1 cellular context compared by ENCODE assay signal in genomic region chr9:15352301-15352700, GRCh38.
TF ChIP-seq lines count a peak whose summit lies in the region.

No MANE protein-coding gene starts in this region.

TF ChIP-seq in HepG2, 621 proteins besides CTCF, POLR2A, EP300 and RAD21 (continued from another document):
- TF ChIP-seq HINFP (CRISPR knock-in tag; IDR thresholded peaks at IDR 0.05; ENCODE audit: low read depth) (no peak), AFF4 (CRISPR knock-in tag; IDR thresholded peaks at IDR 0.05) (no peak), KDM4B (CRISPR knock-in tag; IDR thresholded peaks at IDR 0.05) (no peak), YEATS4 (CRISPR knock-in tag; IDR thresholded peaks at IDR 0.05; ENCODE audit: borderline replicate concordance) (no peak), ZNF30 (CRISPR knock-in tag; IDR thresholded peaks at IDR 0.05) (no peak), IKZF5 (CRISPR knock-in tag; IDR thresholded peaks at IDR 0.05) (no peak), HDAC2 (CRISPR knock-in tag; IDR thresholded peaks at IDR 0.05) (no peak; the same call in 1 of the 2 replicates), SNRNP70 (IDR thresholded peaks at IDR 0.05; ENCODE audit: low read depth, low read length) (no peak), ZNF513 (CRISPR knock-in tag; conservative IDR thresholded peaks at IDR 0.05) (no peak), PRMT3 (CRISPR knock-in tag; IDR thresholded peaks at IDR 0.05; ENCODE audit: borderline replicate concordance, low read depth) (no peak), ZNF235 (CRISPR knock-in tag; IDR thresholded peaks at IDR 0.05; ENCODE audit: borderline replicate concordance) (no peak), JUND (CRISPR knock-in tag; IDR thresholded peaks at IDR 0.05) (no peak), NFE2L1 (CRISPR knock-in tag; IDR thresholded peaks at IDR 0.05; ENCODE audit: borderline replicate concordance) (no peak), RARA (CRISPR knock-in tag; IDR thresholded peaks at IDR 0.05) (no peak), THAP9 (CRISPR knock-in tag; IDR thresholded peaks at IDR 0.05; ENCODE audit: borderline replicate concordance) (no peak), ZNF331 (CRISPR knock-in tag; IDR thresholded peaks at IDR 0.05) (no peak), ZNF580 (CRISPR knock-in tag; IDR thresholded peaks at IDR 0.05; ENCODE audit: borderline replicate concordance, low read depth) (no peak), IRF2 (CRISPR knock-in tag; IDR thresholded peaks at IDR 0.05) (no peak), ZNF672 (CRISPR knock-in tag; IDR thresholded peaks at IDR 0.05) (no peak), ARID3A (IDR thresholded peaks at IDR 0.05; ENCODE audit: low read depth, low read length) (no peak)
TF ChIP-seq in HepG2: peak in this region for 32.
